In genomic region chr3:115512565-115513410, GRCh38 we compare ENCODE assay signal across 8 cellular contexts.
DNase-seq lines count a peak whose midpoint lies in the region; ATAC-seq and TF ChIP-seq lines count a peak whose summit lies in the region.

No MANE protein-coding gene starts in this region.

- ATAC-seq in right lobe of liver (peak; percentile 41 to 71 (median 58)), HG02852 (IDR thresholded peaks at IDR 0.05; ENCODE audit: unreplicated experiment) (no peak), HG03039 (IDR thresholded peaks at IDR 0.05; ENCODE audit: unreplicated experiment) (no peak)

- H3K36me3 ChIP-seq in right lobe of liver (no peaks in the 10 kb centered on the region), stomach (no peaks in the 10 kb centered on the region)

- H3K9me3 ChIP-seq in right lobe of liver, result no peaks in the 10 kb centered on the region
- no peaks in the 10 kb centered on the region for H3K9me3 ChIP-seq in stomach

- TF ChIP-seq EP300 in Ishikawa (IDR thresholded peaks at IDR 0.05; ENCODE audit: borderline replicate concordance) (no peak), stomach (IDR thresholded peaks at IDR 0.05) (no peak)

- WGBS in right lobe of liver (ENCODE audit: insufficient coverage, low coverage, low lambda C conversion rate, missing lambda C conversion rate), result 1% methylated on average over 26 of the region's 26 CpGs
- WGBS in stomach, 5 donors, result 0 to 1% (median 1%) methylated on average over 26 of the region's 26 CpGs

- H3K27ac ChIP-seq in right lobe of liver (peak overlapping the region; percentile 16 to 29 (median 22)), stomach (peak overlapping the region in 3 of 5 donors; percentile 5 to 43 (median 34))

- no peaks in the 10 kb centered on the region for H3K27me3 ChIP-seq in right lobe of liver
- no peaks in the 10 kb centered on the region for H3K27me3 ChIP-seq in stomach

- TF ChIP-seq POLR2A in right lobe of liver (IDR thresholded peaks at IDR 0.05) (no peak), stomach (IDR thresholded peaks at IDR 0.05) (no peak)

- H3K4me3 ChIP-seq in right lobe of liver, result peak overlapping the region; percentile 16 to 35 (median 20)
- H3K4me3 ChIP-seq in stomach, result peak overlapping the region; percentile 38 to 51 (median 44)

- intact Hi-C loops in right lobe of liver (cut with DNase I), result no loop called here
- intact Hi-C loops in stomach (cut with DNase I; ENCODE audit: low total_unique reads), result no loop called here

- peaks cover 0 to 9% (median 0%) of the 10 kb centered on the region in 4 donors for H3K4me1 ChIP-seq in right lobe of liver
- H3K4me1 ChIP-seq in stomach, result peaks cover 0 to 19% (median 13%) of the 10 kb centered on the region in 4 donors

- no peak for TF ChIP-seq RAD21 in Ishikawa (IDR thresholded peaks at IDR 0.05; ENCODE audit: low read depth)

- TF ChIP-seq CTCF in right lobe of liver (IDR thresholded peaks at IDR 0.05) (no peak), stomach (IDR thresholded peaks at IDR 0.05) (no peak)

- DNase-seq in EL, result peak; percentile 42
- DNase-seq in SK-N-DZ (ENCODE audit: low spot score), result peak; percentile 76
- DNase-seq in dedifferentiated amniotic fluid mesenchymal stem cell (ENCODE audit: extremely low spot score), result peak; percentile 23
- peak in 2 of 3 donors; percentile 26 to 53 for DNase-seq in right lobe of liver
- no peak for DNase-seq in stomach

TF ChIP-seq in Ishikawa, 13 proteins besides CTCF, POLR2A, EP300 and RAD21:
- TF ChIP-seq TEAD4 (IDR thresholded peaks at IDR 0.05) (peak; percentile 19; the same call in 1 of the 2 replicates), CREB1 (IDR thresholded peaks at IDR 0.05; ENCODE audit: low read depth) (peak; percentile 33; the same call in 1 of the 2 replicates), YY1 (IDR thresholded peaks at IDR 0.05; ENCODE audit: low read depth) (peak; percentile 79), CEBPB (IDR thresholded peaks at IDR 0.05) (no peak), MAX (IDR thresholded peaks at IDR 0.05) (peak; percentile 2; the same call in 1 of the 2 replicates), TAF1 (IDR thresholded peaks at IDR 0.05; ENCODE audit: low read depth) (0 out of 2 replicates have a peak, but pooled peaks have one; percentile 34), ZBTB7A (IDR thresholded peaks at IDR 0.05; ENCODE audit: low read depth) (0 out of 2 replicates have a peak, but pooled peaks have one; percentile 26), USF1 (IDR thresholded peaks at IDR 0.05) (no peak)

Comparison
In these comparisons a context has a peak if more than half of its experiments do, and no peak if none do; other contexts are left out.
1. ATAC-seq: peak in right lobe of liver (4 of 4); none in HG02852 (single experiment) and HG03039 (single experiment).